In genomic region chr6:22956029-22956715, GRCh38 we compare ENCODE assay signal across 16 cellular contexts.
DNase-seq lines count a peak whose midpoint lies in the region; ATAC-seq and TF ChIP-seq lines count a peak whose summit lies in the region.
"Had no signal": no experiment of that assay in that cellular context is flagged by ENCODE, and none has a peak within 500 bp of the region (broad histone marks: within the 10 kb centered on the region; RNA-seq: fewer than 3 reads in every experiment).

No MANE protein-coding gene starts in this region.

- DNase-seq in NCI-H345 (lab: John Stamatoyannopoulos, UW) (peak; percentile 70), left kidney (ENCODE audit: low read depth, low spot score) (peak; percentile 59), natural killer cell (no peak), osteocyte (ENCODE audit: extremely low spot score, unreplicated experiment) (no peak), AG08396 (ENCODE audit: low spot score) (no peak), NCI-H1694 treated with DMSO at 0.1 percent for 48 hours (lab: John Stamatoyannopoulos, UW) (no peak)
- DNase-seq: NCI-H1694; OCI-M1; retina; stimulated activated CD4-positive, alpha-beta T cell treated with anti-CD3 and anti-CD28 coated beads, Interleukin-2, amount 100 ng/mL, for 24 hours; stimulated activated CD8-positive, alpha-beta memory T cell treated with anti-CD3 and anti-CD28 coated beads, Interleukin-4, amount 100 ng/mL, for 48 hours had no signal

- TF ChIP-seq CTCF in C4-2B (conservative IDR thresholded peaks at IDR 0.05) (peak; percentile 14), HEK293 (tag by site-specific recombination; IDR thresholded peaks at IDR 0.05) (no peak), natural killer cell (IDR thresholded peaks at IDR 0.05) (no peak), osteocyte (IDR thresholded peaks at IDR 0.05) (no peak)

- H3K9me3 ChIP-seq in HEK293 (ENCODE audit: control insufficient read depth, insufficient read depth, low read depth, low read length) = no peaks in the 10 kb centered on the region
- H3K9me3 ChIP-seq: tibial nerve had no signal

- H3K27ac Mint-ChIP-seq in natural killer cell (no peak overlapping the region), osteocyte (ENCODE audit: unreplicated experiment) (no peak overlapping the region)
- H3K27ac Mint-ChIP-seq: activated naive CD4-positive, alpha-beta T cell treated with anti-CD3 and anti-CD28 coated beads, Interleukin-2, amount 50 U/mL, for 72 hours; WTC11 had no signal

- H3K36me3 ChIP-seq in HEK293 (ENCODE audit: control insufficient read depth in 2 of 2, insufficient read depth in 1 of 2, low read length in 2 of 2) = no peaks in the 10 kb centered on the region
- H3K36me3 ChIP-seq: tibial nerve had no signal

- H3K9me3 Mint-ChIP-seq in natural killer cell = peaks cover 8 to 14% of the 10 kb centered on the region in 2 donors
- H3K9me3 Mint-ChIP-seq in osteocyte (ENCODE audit: unreplicated experiment) = peaks cover 16% of the 10 kb centered on the region

- peaks cover 13% of the 10 kb centered on the region for H3K4me1 ChIP-seq in HEK293 (ENCODE audit: control insufficient read depth, insufficient read depth, low read length)

- H3K27me3 Mint-ChIP-seq in natural killer cell (ENCODE audit: low read depth in 2 of 2) (no peaks in the 10 kb centered on the region), osteocyte (ENCODE audit: unreplicated experiment) (no peaks in the 10 kb centered on the region)

- no peaks in the 10 kb centered on the region for H3K36me3 Mint-ChIP-seq in natural killer cell
- H3K36me3 Mint-ChIP-seq in osteocyte (ENCODE audit: unreplicated experiment) = no peaks in the 10 kb centered on the region
- H3K36me3 Mint-ChIP-seq: WTC11 had no signal

- ATAC-seq in natural killer cell = no peak
- ATAC-seq: activated naive CD4-positive, alpha-beta T cell treated with anti-CD3 and anti-CD28 coated beads, Interleukin-2, amount 50 U/mL, for 72 hours; WTC11 had no signal

- intact Hi-C loops in natural killer cell (cut with micrococcal nuclease) = no loop called here

- H3K4me3 Mint-ChIP-seq in natural killer cell (no peak overlapping the region), osteocyte (ENCODE audit: unreplicated experiment) (no peak overlapping the region)
- H3K4me3 Mint-ChIP-seq: WTC11 had no signal

- H3K4me1 Mint-ChIP-seq in natural killer cell (peaks cover 18 to 19% of the 10 kb centered on the region in 2 donors), osteocyte (ENCODE audit: unreplicated experiment) (peaks cover 28% of the 10 kb centered on the region)

- CTCF ChIA-PET in HEK293 (lab: Yijun Ruan, JAX) = no interaction called here

- H3K27ac ChIP-seq in C4-2B (no peak overlapping the region), HEK293 (ENCODE audit: extremely low read depth, low read depth, low read length) (no peak overlapping the region)
- H3K27ac ChIP-seq: tibial nerve had no signal

- POLR2A ChIA-PET in HEK293 (lab: Yijun Ruan, JAX) = no interaction called here

- H3K4me3 ChIP-seq in HEK293 (ENCODE audit: low read depth, low read length) = no peak overlapping the region
- H3K4me3 ChIP-seq: tibial nerve had no signal

TF ChIP-seq in HEK293, 187 proteins besides CTCF, POLR2A, EP300 and RAD21:
- TF ChIP-seq PRDM10 (tag by site-specific recombination; IDR thresholded peaks at IDR 0.05) (peak; percentile 53; the same call in 1 of the 2 replicates), OSR2 (tag by site-specific recombination; IDR thresholded peaks at IDR 0.05) (0 out of 2 replicates have a peak, but pooled peaks have one; percentile 21), HOXA7 (CRISPR knock-in tag; IDR thresholded peaks at IDR 0.05; ENCODE audit: borderline replicate concordance) (no peak)

Comparison
In these comparisons a context has a peak if more than half of its experiments do, and no peak if none do; other contexts are left out.
1. DNase-seq: peak in NCI-H345 (single experiment) and left kidney (single experiment); none in natural killer cell (single experiment), osteocyte (single experiment), AG08396 (single experiment) and NCI-H1694 treated with DMSO at 0.1 percent for 48 hours (single experiment).